Comparison of ENCODE assay signal across 20 cellular contexts in the genomic region with DNA sequence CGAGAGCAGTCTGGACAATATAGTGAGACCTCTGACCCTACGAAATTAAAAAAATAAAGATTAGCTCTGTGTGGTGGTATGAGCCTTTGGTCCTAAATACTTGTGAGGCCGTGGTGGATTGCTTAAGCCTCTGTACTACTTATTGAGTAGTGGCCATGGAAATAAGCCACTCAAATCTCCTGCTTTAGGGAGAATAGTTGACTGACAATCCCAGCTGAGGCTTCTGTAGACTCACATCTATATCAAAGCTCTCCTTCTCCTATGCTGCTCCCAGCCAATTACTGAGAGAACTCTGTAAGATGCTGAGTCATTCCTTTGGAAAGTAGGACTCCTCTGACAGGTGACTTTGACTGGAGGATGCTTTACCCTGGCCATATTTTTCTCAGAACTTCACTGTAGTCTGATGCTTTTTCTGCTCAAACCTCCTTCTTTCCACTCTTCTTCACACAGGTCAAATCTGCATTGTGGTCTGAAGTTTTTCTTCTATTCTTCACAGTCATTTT.
"Had no signal": no experiment of that assay in that cellular context is flagged by ENCODE, and none has a peak within 500 bp of the region (broad histone marks: within the 10 kb centered on the region; RNA-seq: fewer than 3 reads in every experiment).

No MANE protein-coding gene starts in this region.

- H3K4me3 ChIP-seq: hepatocyte, lower lobe of right lung, thyroid gland had no signal

- H3K27ac ChIP-seq: hepatocyte, lower lobe of right lung, thyroid gland had no signal

- H3K36me3 ChIP-seq: lower lobe of right lung, thyroid gland had no signal

- DNase-seq: activated B cell treated with CpG ODN at 0.5 μM for 24 hours; activated CD4-positive, alpha-beta memory T cell treated with anti-CD3 and anti-CD28 coated beads, Interleukin-2, amount 10 ng/mL, durations not matched to agents 7 days and 5 days; activated CD4-positive, alpha-beta T cell treated with anti-CD3 and anti-CD28 coated beads for 48 hours; activated CD8-positive, alpha-beta memory T cell treated with anti-CD3 and anti-CD28 coated beads, Interleukin-2, amount 10 ng/mL, durations not matched to agents 7 days and 5 days; activated naive CD4-positive, alpha-beta T cell; activated naive CD8-positive, alpha-beta T cell treated with anti-CD3 and anti-CD28 coated beads for 36 hours; caudate nucleus; effector memory CD8-positive, alpha-beta T cell; islet precursor cell; lower lobe of right lung; retina; stimulated activated CD4-positive, alpha-beta T cell treated with anti-CD3 and anti-CD28 coated beads, Interleukin-12 subunit alpha, Interleukin-12 subunit beta, amount 100 ng/mL, for 4 hours; stimulated activated CD4-positive, alpha-beta T cell treated with anti-CD3 and anti-CD28 coated beads, Interleukin-1b, Interleukin-23, amount 100 ng/mL, for 48 hours; stimulated activated CD8-positive, alpha-beta memory T cell treated with anti-CD3 and anti-CD28 coated beads, Interleukin-4, amount 100 ng/mL, for 48 hours; stimulated activated naive CD4-positive, alpha-beta T cell; thyroid gland had no signal

- H3K79me2 ChIP-seq: hepatocyte had no signal

- H3K9me3 ChIP-seq: lower lobe of right lung, thyroid gland had no signal

- H3K4me1 ChIP-seq: lower lobe of right lung, thyroid gland had no signal

- H3K4me2 ChIP-seq: hepatocyte had no signal

- FAIRE-seq: urothelium cell line had no signal

- ATAC-seq: activated CD8-positive, alpha-beta memory T cell treated with anti-CD3 and anti-CD28 coated beads, Interleukin-2, amount 10 ng/mL, durations not matched to agents 7 days and 5 days; activated T-helper 17 cell treated with anti-CD3 and anti-CD28 coated beads, Interleukin-2, amount 50 U/mL, for 72 hours; effector memory CD8-positive, alpha-beta T cell; lower lobe of right lung; natural killer cell treated with Interleukin-12 subunit alpha and Interleukin-12 subunit beta and Interleukin-15 and Interleukin-18, amount 100 ng/mL, for 72 hours had no signal

- H2AFZ ChIP-seq: hepatocyte had no signal

- H3K27me3 ChIP-seq: hepatocyte, thyroid gland had no signal
